25 cellular contexts compared by ENCODE assay signal in genomic region chr17:58028591-58028990, GRCh38.
"Had no signal": no experiment of that assay in that cellular context is flagged by ENCODE, and none has a peak within 500 bp of the region (broad histone marks: within the 10 kb centered on the region; RNA-seq: fewer than 3 reads in every experiment).

No MANE protein-coding gene starts in this region.

- H3K4me2 ChIP-seq: hepatocyte had no signal

- H3K27me3 ChIP-seq: gastrocnemius medialis, ovary, sigmoid colon, upper lobe of left lung had no signal

- H3K9me3 Mint-ChIP-seq: effector memory CD8-positive, alpha-beta T cell; natural killer cell; stimulated activated effector memory CD8-positive, alpha-beta T cell treated with anti-CD3 and anti-CD28 coated beads, Interleukin-12 subunit alpha, Interleukin-12 subunit beta, amount 100 ng/mL, for 72 hours had no signal

- H3K4me1 ChIP-seq: gastrocnemius medialis, heart left ventricle, psoas muscle, sigmoid colon, tibial nerve, upper lobe of left lung had no signal

- H3K4me3 ChIP-seq: gastrocnemius medialis, heart left ventricle, hepatocyte, lung, ovary, psoas muscle, sigmoid colon, thoracic aorta, tibial nerve, upper lobe of left lung had no signal

- H3K9me3 ChIP-seq: gastrocnemius medialis, heart left ventricle, ovary, psoas muscle, sigmoid colon, thoracic aorta, tibial nerve, upper lobe of left lung had no signal

- H2AFZ ChIP-seq: hepatocyte had no signal

- ATAC-seq: effector memory CD8-positive, alpha-beta T cell; esophagus mucosa; gastrocnemius medialis; heart left ventricle; left lobe of liver; natural killer cell; psoas muscle; right cardiac atrium; stimulated activated effector memory CD8-positive, alpha-beta T cell treated with anti-CD3 and anti-CD28 coated beads, Interleukin-12 subunit alpha, Interleukin-12 subunit beta, amount 100 ng/mL, for 72 hours; stimulated activated naive CD8-positive, alpha-beta T cell treated with anti-CD3 and anti-CD28 coated beads, Interleukin-15, Interleukin-2, amounts not matched to agents 100 U/mL and 50 U/mL, for 24 hours had no signal

- H3K27ac ChIP-seq: gastrocnemius medialis, heart left ventricle, hepatocyte, ovary, psoas muscle, sigmoid colon, thoracic aorta, tibial nerve, upper lobe of left lung had no signal

- H3K27ac Mint-ChIP-seq: effector memory CD8-positive, alpha-beta T cell; memory B cell; natural killer cell; stimulated activated effector memory CD8-positive, alpha-beta T cell treated with anti-CD3 and anti-CD28 coated beads, Interleukin-12 subunit alpha, Interleukin-12 subunit beta, amount 100 ng/mL, for 72 hours had no signal

- H3K36me3 Mint-ChIP-seq: memory B cell; natural killer cell; stimulated activated effector memory CD8-positive, alpha-beta T cell treated with anti-CD3 and anti-CD28 coated beads, Interleukin-12 subunit alpha, Interleukin-12 subunit beta, amount 100 ng/mL, for 72 hours had no signal

- DNase-seq: cortex of kidney; effector memory CD8-positive, alpha-beta T cell; foreskin fibroblast; gastrocnemius medialis; heart left ventricle; kidney; natural killer cell; occipital lobe; ovary; posterior cingulate gyrus; psoas muscle; right cardiac atrium; sigmoid colon; stimulated activated CD4-positive, alpha-beta T cell treated with anti-CD3 and anti-CD28 coated beads, Interleukin-2, amount 100 ng/mL, for 24 hours; stimulated activated CD4-positive, alpha-beta T cell treated with anti-CD3 and anti-CD28 coated beads, Interleukin-4, amount 100 ng/mL, for 24 hours; stimulated activated naive CD8-positive, alpha-beta T cell treated with anti-CD3 and anti-CD28 coated beads, Interleukin-15, Interleukin-2, amounts not matched to agents 100 U/mL and 50 U/mL, for 24 hours; upper lobe of left lung had no signal

- H3K4me1 Mint-ChIP-seq: memory B cell; natural killer cell; stimulated activated effector memory CD8-positive, alpha-beta T cell treated with anti-CD3 and anti-CD28 coated beads, Interleukin-12 subunit alpha, Interleukin-12 subunit beta, amount 100 ng/mL, for 72 hours had no signal

- H3K4me3 Mint-ChIP-seq: effector memory CD8-positive, alpha-beta T cell; memory B cell; natural killer cell; stimulated activated effector memory CD8-positive, alpha-beta T cell treated with anti-CD3 and anti-CD28 coated beads, Interleukin-12 subunit alpha, Interleukin-12 subunit beta, amount 100 ng/mL, for 72 hours had no signal

- H3K79me2 ChIP-seq: hepatocyte had no signal

- H3K36me3 ChIP-seq: gastrocnemius medialis, heart left ventricle, ovary, sigmoid colon, thoracic aorta, tibial nerve, upper lobe of left lung had no signal
